Comparison of ENCODE assay signal across 28 cellular contexts in the genomic region with DNA sequence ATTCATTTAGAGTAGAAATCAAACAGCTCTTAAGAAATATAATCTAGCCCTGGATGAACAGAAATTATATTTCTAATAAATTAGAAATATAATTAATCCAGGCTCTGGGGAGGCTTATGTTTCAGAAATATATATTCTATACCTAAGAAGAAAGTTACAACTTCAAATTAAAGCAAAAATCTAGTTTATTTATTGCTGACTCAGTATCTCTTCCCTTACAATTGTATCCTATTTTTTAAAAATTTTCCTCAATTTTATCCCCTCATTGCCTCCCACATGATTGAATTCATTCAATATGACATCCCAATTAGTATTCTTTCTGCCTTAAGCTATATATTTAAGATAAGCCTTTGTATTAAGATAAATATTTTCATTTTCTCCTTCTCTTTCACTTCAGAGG.
"Had no signal": no experiment of that assay in that cellular context is flagged by ENCODE, and none has a peak within 500 bp of the region (broad histone marks: within the 10 kb centered on the region; RNA-seq: fewer than 3 reads in every experiment).

No MANE protein-coding gene starts in this region.

- H3K27me3 Mint-ChIP-seq: dendritic cell treated with granulocyte-macrophage colony-stimulating factor and Interleukin-4, amounts not matched to agents 40 ng/mL and 50 ng/mL, for 4 days; effector memory CD8-positive, alpha-beta T cell; naive B cell had no signal

- H3K9me3 Mint-ChIP-seq: dendritic cell treated with granulocyte-macrophage colony-stimulating factor and Interleukin-4, amounts not matched to agents 40 ng/mL and 50 ng/mL, for 4 days; effector memory CD8-positive, alpha-beta T cell; endodermal cell had no signal

- H3K27me3 ChIP-seq: colonic mucosa, esophagus squamous epithelium, gastrocnemius medialis, heart right ventricle, left lung had no signal

- H3K4me1 Mint-ChIP-seq: mesothelial cell of epicardium, naive B cell had no signal

- ATAC-seq: effector memory CD8-positive, alpha-beta T cell; esophagus mucosa; gastrocnemius medialis; heart right ventricle; left cardiac atrium; left lung; left ventricle myocardium superior; lower lobe of right lung; mucosa of descending colon had no signal

- H3K36me3 Mint-ChIP-seq: mesothelial cell of epicardium, naive B cell had no signal

- H3K4me3 ChIP-seq: colonic mucosa, esophagus squamous epithelium, gastrocnemius medialis, heart right ventricle, left lung, lower lobe of right lung, mucosa of descending colon had no signal

- H3K36me3 ChIP-seq: colonic mucosa, esophagus squamous epithelium, gastrocnemius medialis, heart right ventricle, left lung, lower lobe of right lung had no signal

- H3K4me1 ChIP-seq: colonic mucosa, esophagus squamous epithelium, gastrocnemius medialis, heart right ventricle, left lung, lower lobe of right lung had no signal

- DNase-seq: colonic mucosa; cortex of kidney; effector CD8-positive, alpha-beta T cell; effector memory CD8-positive, alpha-beta T cell; endodermal cell; erythroblast; esophagus squamous epithelium; foreskin fibroblast; foreskin melanocyte; gastrocnemius medialis; glutamatergic neuron; head of caudate nucleus; heart right ventricle; hippocampal formation; left cardiac atrium; left lung; left ventricle myocardium superior; lower lobe of right lung; mesenchymal stem cell; mucosa of descending colon; naive B cell had no signal

- H3K9me3 ChIP-seq: colonic mucosa, esophagus squamous epithelium, gastrocnemius medialis, heart right ventricle, left lung, lower lobe of right lung, mucosa of descending colon had no signal

- FAIRE-seq: endometrium, islet of Langerhans, keratinocyte had no signal

- H3K27ac ChIP-seq: colonic mucosa, epithelial cell of prostate, esophagus squamous epithelium, gastrocnemius medialis, heart right ventricle, left lung, lower lobe of right lung had no signal

- H3K27ac Mint-ChIP-seq: dendritic cell treated with granulocyte-macrophage colony-stimulating factor and Interleukin-4, amounts not matched to agents 40 ng/mL and 50 ng/mL, for 4 days; effector memory CD8-positive, alpha-beta T cell; endodermal cell; mesothelial cell of epicardium; naive B cell had no signal

- H3K4me3 Mint-ChIP-seq: dendritic cell treated with granulocyte-macrophage colony-stimulating factor and Interleukin-4, amounts not matched to agents 40 ng/mL and 50 ng/mL, for 4 days; effector memory CD8-positive, alpha-beta T cell; endodermal cell; mesothelial cell of epicardium; naive B cell had no signal
